In genomic region chr1:47313915-47314664, GRCh38 we compare ENCODE assay signal across 8 cellular contexts. TPM values are rescaled to one million over a fixed set of nuclear protein-coding genes. Genes with fewer than 3 reads are reported as not detected.
DNase-seq lines count a peak whose midpoint lies in the region; ATAC-seq and FAIRE-seq lines count a peak whose summit lies in the region.

Gene STIL (minus strand): TSS chr1:47314147. CDS start chr1:47310319, 3,828 bp downstream.

- peak within 1 kb of the TSS; percentile 87 for H3K4me3 ChIP-seq in endocrine pancreas (ENCODE audit: control insufficient read depth, insufficient read depth, low read length)
- H3K4me3 ChIP-seq in mesenchymal stem cell (ENCODE audit: insufficient read depth in 1 of 2, low read depth in 1 of 2, low read length in 2 of 2) = peak within 1 kb of the TSS; percentile 78 to 99

- peaks cover 3% of the 10 kb centered on the region for H3K79me1 ChIP-seq in mesenchymal stem cell (replicated peaks; ENCODE audit: low read length, poor library complexity, severe bottlenecking)

- peak within 1 kb of the TSS; percentile 80 for H4K91ac ChIP-seq in mesenchymal stem cell (ENCODE audit: low read length)

- peak within 1 kb of the TSS; percentile 46 for H2AFZ ChIP-seq in mesenchymal stem cell (ENCODE audit: low read depth, low read length)

- ATAC-seq in GM21367 (IDR thresholded peaks at IDR 0.05; ENCODE audit: unreplicated experiment) = peak; percentile 95

- H3K36me3 ChIP-seq in endocrine pancreas (ENCODE audit: control insufficient read depth, insufficient read depth, low read length) (no peaks in the 10 kb centered on the region), mesenchymal stem cell (ENCODE audit: control insufficient read depth in 1 of 2, insufficient read depth in 2 of 2, low read depth in 1 of 2, low read length in 2 of 2) (peaks cover 0 to 10% of the 10 kb centered on the region in 2 experiments)

- H3K9ac ChIP-seq in endocrine pancreas (ENCODE audit: control insufficient read depth, insufficient read depth, low read length) (peak within 1 kb of the TSS; percentile 41), mesenchymal stem cell (ENCODE audit: low read length) (peak within 1 kb of the TSS; percentile 98)

- H3K18ac ChIP-seq in mesenchymal stem cell (ENCODE audit: low read depth in 1 of 2, low read length in 2 of 2) = peak within 1 kb of the TSS in 1 of 2 experiments; percentile 3

- peak within 1 kb of the TSS; percentile 93 for H4K8ac ChIP-seq in mesenchymal stem cell (ENCODE audit: low read length)

- H3K27ac ChIP-seq in mesenchymal stem cell (ENCODE audit: low read length, poor library complexity, severe bottlenecking) = peak within 1 kb of the TSS; percentile 84

- no peak within 1 kb of the TSS for H2BK120ac ChIP-seq in mesenchymal stem cell (ENCODE audit: low read depth, low read length)

- under 1% methylated on average over 50 of the region's 54 CpGs for WGBS in mesenchymal stem cell

- no peaks in the 10 kb centered on the region for H3K9me3 ChIP-seq in endocrine pancreas (ENCODE audit: control insufficient read depth, low read length)
- H3K9me3 ChIP-seq in mesenchymal stem cell (ENCODE audit: control insufficient read depth, low read length) = no peaks in the 10 kb centered on the region

- H2BK5ac ChIP-seq in mesenchymal stem cell (ENCODE audit: low read depth, low read length, poor library complexity, severe bottlenecking) = peak within 1 kb of the TSS; percentile 57

- H2AK5ac ChIP-seq in mesenchymal stem cell (ENCODE audit: low read length, severe bottlenecking) = no peak within 1 kb of the TSS

- H3K4me1 ChIP-seq in endocrine pancreas (ENCODE audit: control insufficient read depth, insufficient read depth, low read length) (no peaks in the 10 kb centered on the region), mesenchymal stem cell (ENCODE audit: control insufficient read depth, insufficient read depth, low read depth, low read length) (peaks cover 1% of the 10 kb centered on the region)

- H3K23ac ChIP-seq in mesenchymal stem cell (ENCODE audit: low read length in 2 of 2) = no peak within 1 kb of the TSS

- no peak within 1 kb of the TSS for H2BK12ac ChIP-seq in mesenchymal stem cell (ENCODE audit: low read length in 2 of 2)

- peak; percentile 77 for FAIRE-seq in HTR-8/SVneo (lab: Jason Lieb, UNC)

- DNase-seq in COLO829 (ENCODE audit: low spot score) = peak; percentile 97
- peak; percentile 96 for DNase-seq in HTR-8/SVneo (ENCODE audit: insufficient read length, low spot score)
- DNase-seq in NOMO-1 treated with dmso at 0.1 percent for 144 hours (lab: John Stamatoyannopoulos, UW; ENCODE audit: unreplicated experiment) = peak; percentile 99
- peak; percentile 84 to 96 (median 95) for DNase-seq in activated CD8-positive, alpha-beta memory T cell treated with anti-CD3 and anti-CD28 coated beads for 48 hours (ENCODE audit: low read depth in 2 of 3, low spot score in 2 of 3)
- DNase-seq in mesenchymal stem cell = peak; percentile 100
- peak; percentile 92 for DNase-seq in stimulated activated CD8-positive, alpha-beta memory T cell treated with anti-CD3 and anti-CD28 coated beads, Interleukin-12 subunit alpha, Interleukin-12 subunit beta, amount 100 ng/mL, for 4 hours (ENCODE audit: low read depth)

- no peak within 1 kb of the TSS for H3K14ac ChIP-seq in mesenchymal stem cell (ENCODE audit: low read length in 2 of 2)

- H3K4ac ChIP-seq in mesenchymal stem cell (ENCODE audit: low read depth in 1 of 2, low read length in 2 of 2) = peak within 1 kb of the TSS in 1 of 2 experiments; percentile 84

- H3K27me3 ChIP-seq in endocrine pancreas (ENCODE audit: control insufficient read depth, insufficient read depth, low read length) = no peaks in the 10 kb centered on the region
- no peaks in the 10 kb centered on the region for H3K27me3 ChIP-seq in mesenchymal stem cell (ENCODE audit: control insufficient read depth in 1 of 2, insufficient read depth in 1 of 2, low read length in 2 of 2)

- peak within 1 kb of the TSS; percentile 13 for H2BK15ac ChIP-seq in mesenchymal stem cell (ENCODE audit: low read depth, poor library complexity, severe bottlenecking)

- H3K4me2 ChIP-seq in mesenchymal stem cell (ENCODE audit: low read length, poor library complexity, severe bottlenecking) = peak within 1 kb of the TSS; percentile 88

RNA-seq across cellular contexts. Expression of gene STIL, which starts in this region (rescaled TPM):
- 2.6 TPM for polyA plus RNA-seq in mesenchymal stem cell (2013, experiment 1 of 2)
- 2.6 TPM for polyA plus RNA-seq in mesenchymal stem cell (2013, experiment 2 of 2)

Comparison
In these comparisons a context has a peak if more than half of its experiments do, and no peak if none do; other contexts are left out.
1. Peak in every context shown above with its lines: DNase-seq, ATAC-seq, H3K4me3 ChIP-seq and H3K27ac ChIP-seq.